Comparison of ENCODE assay signal across 9 cellular contexts in genomic region chr4:110621839-110622751, GRCh38. TPM values are rescaled to one million over a fixed set of nuclear protein-coding genes. Genes with fewer than 3 reads are reported as not detected.
DNase-seq lines count a peak whose midpoint lies in the region; ATAC-seq and TF ChIP-seq lines count a peak whose summit lies in the region.
"Had no signal": no experiment of that assay in that cellular context is flagged by ENCODE, and none has a peak within 500 bp of the region (broad histone marks: within the 10 kb centered on the region; RNA-seq: fewer than 3 reads in every experiment).

No MANE protein-coding gene starts in this region.

- DNase-seq in AG09309 (ENCODE audit: low read depth) (no peak), mesothelial cell of epicardium (ENCODE audit: low spot score in 2 of 2, unreplicated experiment in 2 of 2) (peak in 1 of 2 experiments; percentile 62), adrenal gland (no peak)
- no peak for DNase-seq in central memory CD8-positive, alpha-beta T cell (ENCODE audit: low spot score in 2 of 2)
- DNase-seq in activated CD4-positive, alpha-beta T cell treated with anti-CD3 and anti-CD28 coated beads, Interleukin-2, amount 50 U/mL, for 1 hour = no peak

- 3 to 5% (median 4%) methylated on average over 30 to 73 of the region's 73 CpGs for WGBS in adrenal gland, 4 donors

- H3K27ac Mint-ChIP-seq in central memory CD8-positive, alpha-beta T cell (ENCODE audit: low read depth) = no peak overlapping the region
- peak overlapping the region; percentile 95 for H3K27ac Mint-ChIP-seq in mesothelial cell of epicardium

- no peak for ATAC-seq in central memory CD8-positive, alpha-beta T cell (replicated peaks; ENCODE audit: extremely low read depth, poor library complexity, severe bottlenecking)
- ATAC-seq in HG02763 (IDR thresholded peaks at IDR 0.05; ENCODE audit: unreplicated experiment) = no peak
- no peak for ATAC-seq in GM18505 (IDR thresholded peaks at IDR 0.05; ENCODE audit: unreplicated experiment)

- TF ChIP-seq POLR2A in GM18505 (IDR thresholded peaks at IDR 0.05; ENCODE audit: borderline replicate concordance, extremely low read depth, insufficient read depth, insufficient read length) (no peak), adrenal gland (IDR thresholded peaks at IDR 0.05) (no peak)

- peaks cover 14 to 21% of the 10 kb centered on the region in 2 donors for H3K4me1 ChIP-seq in adrenal gland (replicated peaks in 1 of 2)

- TF ChIP-seq EP300 in Ishikawa (IDR thresholded peaks at IDR 0.05; ENCODE audit: borderline replicate concordance) = no peak

- H3K27me3 Mint-ChIP-seq in central memory CD8-positive, alpha-beta T cell = peaks cover 100% of the 10 kb centered on the region
- H3K27me3 Mint-ChIP-seq in mesothelial cell of epicardium (ENCODE audit: low read depth) = peaks cover 35% of the 10 kb centered on the region

- H3K9me3 ChIP-seq in adrenal gland (replicated peaks in 1 of 3) = no peaks in the 10 kb centered on the region
- H3K9me3 ChIP-seq: neutrophil had no signal

- peaks cover 99% of the 10 kb centered on the region for H3K27me3 ChIP-seq in adrenal gland

- peak overlapping the region; percentile 50 for H3K4me3 Mint-ChIP-seq in central memory CD8-positive, alpha-beta T cell
- H3K4me3 Mint-ChIP-seq in mesothelial cell of epicardium = peak overlapping the region; percentile 86

- intact Hi-C loops in adrenal gland (cut with DNase I) = no loop called here

- TF ChIP-seq RAD21 in Ishikawa (IDR thresholded peaks at IDR 0.05; ENCODE audit: low read depth) = no peak

- no peak for TF ChIP-seq CTCF in AG09309 (IDR thresholded peaks at IDR 0.05; ENCODE audit: control insufficient read depth, insufficient read depth, low read depth, low read length, missing control alignments)
- no peak for TF ChIP-seq CTCF in mesothelial cell of epicardium (IDR thresholded peaks at IDR 0.05; ENCODE audit: unreplicated experiment)
- TF ChIP-seq CTCF in adrenal gland (IDR thresholded peaks at IDR 0.05) = no peak

- H3K4me1 Mint-ChIP-seq in central memory CD8-positive, alpha-beta T cell = peaks cover 12% of the 10 kb centered on the region
- H3K4me1 Mint-ChIP-seq in mesothelial cell of epicardium = peaks cover 76% of the 10 kb centered on the region

- H3K27ac ChIP-seq in adrenal gland = no peak overlapping the region
- H3K27ac ChIP-seq: neutrophil had no signal

- no peaks in the 10 kb centered on the region for H3K9me3 Mint-ChIP-seq in central memory CD8-positive, alpha-beta T cell
- no peaks in the 10 kb centered on the region for H3K9me3 Mint-ChIP-seq in mesothelial cell of epicardium

- H3K36me3 Mint-ChIP-seq in central memory CD8-positive, alpha-beta T cell (ENCODE audit: insufficient read depth) = peaks cover 5% of the 10 kb centered on the region
- peaks cover 21% of the 10 kb centered on the region for H3K36me3 Mint-ChIP-seq in mesothelial cell of epicardium

- H3K4me3 ChIP-seq in AG09309 (ENCODE audit: control insufficient read depth, low read depth, low read length) (peak overlapping the region; percentile 66), adrenal gland (peak overlapping the region in 1 of 4 donors; percentile 43)

- H3K36me3 ChIP-seq in adrenal gland (replicated peaks in 1 of 2) = no peaks in the 10 kb centered on the region
- H3K36me3 ChIP-seq: neutrophil had no signal

TF ChIP-seq in Ishikawa, 13 proteins besides CTCF, POLR2A, EP300 and RAD21:
- TF ChIP-seq YY1 (IDR thresholded peaks at IDR 0.05; ENCODE audit: low read depth) (0 out of 2 replicates have a peak, but pooled peaks have one; percentile 8), MAX (IDR thresholded peaks at IDR 0.05) (no peak)
- TF ChIP-seq, protein P1, sequence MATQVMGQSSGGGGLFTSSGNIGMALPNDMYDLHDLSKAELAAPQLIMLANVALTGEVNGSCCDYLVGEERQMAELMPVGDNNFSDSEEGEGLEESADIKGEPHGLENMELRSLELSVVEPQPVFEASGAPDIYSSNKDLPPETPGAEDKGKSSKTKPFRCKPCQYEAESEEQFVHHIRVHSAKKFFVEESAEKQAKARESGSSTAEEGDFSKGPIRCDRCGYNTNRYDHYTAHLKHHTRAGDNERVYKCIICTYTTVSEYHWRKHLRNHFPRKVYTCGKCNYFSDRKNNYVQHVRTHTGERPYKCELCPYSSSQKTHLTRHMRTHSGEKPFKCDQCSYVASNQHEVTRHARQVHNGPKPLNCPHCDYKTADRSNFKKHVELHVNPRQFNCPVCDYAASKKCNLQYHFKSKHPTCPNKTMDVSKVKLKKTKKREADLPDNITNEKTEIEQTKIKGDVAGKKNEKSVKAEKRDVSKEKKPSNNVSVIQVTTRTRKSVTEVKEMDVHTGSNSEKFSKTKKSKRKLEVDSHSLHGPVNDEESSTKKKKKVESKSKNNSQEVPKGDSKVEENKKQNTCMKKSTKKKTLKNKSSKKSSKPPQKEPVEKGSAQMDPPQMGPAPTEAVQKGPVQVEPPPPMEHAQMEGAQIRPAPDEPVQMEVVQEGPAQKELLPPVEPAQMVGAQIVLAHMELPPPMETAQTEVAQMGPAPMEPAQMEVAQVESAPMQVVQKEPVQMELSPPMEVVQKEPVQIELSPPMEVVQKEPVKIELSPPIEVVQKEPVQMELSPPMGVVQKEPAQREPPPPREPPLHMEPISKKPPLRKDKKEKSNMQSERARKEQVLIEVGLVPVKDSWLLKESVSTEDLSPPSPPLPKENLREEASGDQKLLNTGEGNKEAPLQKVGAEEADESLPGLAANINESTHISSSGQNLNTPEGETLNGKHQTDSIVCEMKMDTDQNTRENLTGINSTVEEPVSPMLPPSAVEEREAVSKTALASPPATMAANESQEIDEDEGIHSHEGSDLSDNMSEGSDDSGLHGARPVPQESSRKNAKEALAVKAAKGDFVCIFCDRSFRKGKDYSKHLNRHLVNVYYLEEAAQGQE (IDR thresholded peaks at IDR 0.05; ENCODE audit: low read depth) = no peak

RNA-seq across cellular contexts. Expression of gene PITX2, which starts 0.8 kb away (rescaled TPM):
- total RNA-seq in mesothelial cell of epicardium = 88.7 to 99.3 TPM (median 95.5 TPM) in 3 replicates
- total RNA-seq in adrenal gland = not detected
- polyA plus RNA-seq in adrenal gland = not detected

Comparison
In these comparisons a context has a peak if more than half of its experiments do, and no peak if none do; other contexts are left out.
1. RNA of gene PITX2, which starts 0.8 kb away (total RNA-seq): 88.7 to 99.3 TPM in mesothelial cell of epicardium; not detected in adrenal gland; every median in the first group is over 10 times any median in the second.